In the genomic region with DNA sequence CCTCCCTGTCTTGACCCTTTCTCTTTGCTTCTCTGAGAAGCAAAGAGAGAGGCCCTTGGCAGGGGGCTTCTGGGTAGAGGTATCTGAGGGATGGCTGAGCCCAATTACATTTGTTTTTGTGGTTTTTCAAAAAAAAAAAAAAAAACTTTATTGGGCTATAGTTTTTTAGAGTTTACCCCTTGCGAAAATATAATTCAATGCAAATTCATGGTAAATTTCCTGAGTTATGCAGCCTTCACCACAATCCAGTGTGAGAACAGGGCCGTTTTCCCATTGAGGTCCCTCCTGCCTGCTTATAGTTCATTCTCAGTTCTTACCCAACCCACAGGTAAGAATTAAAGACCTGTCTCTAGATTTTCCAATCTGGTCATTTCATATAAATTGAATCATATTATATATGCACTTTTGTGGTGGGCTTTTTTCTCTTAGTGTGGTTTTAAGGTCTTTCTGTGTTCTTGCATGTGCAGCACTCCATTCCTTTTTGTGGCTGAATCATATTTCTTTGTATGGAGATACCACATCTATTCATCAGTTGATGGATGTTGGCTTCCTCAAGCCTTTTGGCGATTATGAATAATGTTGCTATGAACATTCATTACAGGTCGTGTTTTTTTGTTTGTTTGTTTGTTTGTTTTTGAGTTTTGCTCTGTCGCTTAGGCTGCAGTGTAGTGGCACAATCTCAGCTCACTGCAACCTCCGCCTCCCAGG, we compare ENCODE assay signal across 15 cellular contexts. TPM values are rescaled to one million over a fixed set of nuclear protein-coding genes. Genes with fewer than 3 reads are reported as not detected.
DNase-seq lines count a peak whose midpoint lies in the region; ATAC-seq, FAIRE-seq and TF ChIP-seq lines count a peak whose summit lies in the region.
"Had no signal": no experiment of that assay in that cellular context is flagged by ENCODE, and none has a peak within 500 bp of the region (broad histone marks: within the 10 kb centered on the region; RNA-seq: fewer than 3 reads in every experiment).

No MANE protein-coding gene starts in this region.

- H2AFZ ChIP-seq in endothelial cell of umbilical vein (ENCODE audit: low read depth, low read length) = peak overlapping the region; percentile 23

- no peak for ATAC-seq in psoas muscle
- ATAC-seq: heart right ventricle, mucosa of descending colon had no signal

- intact Hi-C loops in CD14-positive monocyte (cut with micrococcal nuclease) = loop anchor here in 1 of 2 donors (5.0 kb wide), 1 partner anchor 76 kb away; no protein-coding TSS in a partner anchor
- intact Hi-C loops in endothelial cell of umbilical vein (cut with micrococcal nuclease) = no loop called here
- intact Hi-C loops in psoas muscle (cut with DNase I) = no loop called here

- 86 to 88% (median 88%) methylated on average over 6 of the region's 6 CpGs for WGBS in psoas muscle, 3 donors

- no peak for FAIRE-seq in endothelial cell of umbilical vein (lab: Jason Lieb, UNC)
- FAIRE-seq: GM12892 had no signal

- no peak overlapping the region for H3K4me3 Mint-ChIP-seq in CD14-positive monocyte

- H3K36me3 ChIP-seq in SK-N-MC (ENCODE audit: insufficient read depth, low read length) = peaks cover 68% of the 10 kb centered on the region
- no peaks in the 10 kb centered on the region for H3K36me3 ChIP-seq in endothelial cell of umbilical vein (ENCODE audit: control insufficient read depth in 2 of 2, extremely low read depth in 1 of 2, insufficient read depth in 2 of 2, low read length in 2 of 2)
- H3K36me3 ChIP-seq in psoas muscle (ENCODE audit: insufficient read depth in 1 of 2, low read depth in 1 of 2) = peaks cover 0 to 3% of the 10 kb centered on the region in 2 donors

- H3K27ac ChIP-seq in SK-N-MC = peak overlapping the region; percentile 89
- H3K27ac ChIP-seq in endothelial cell of umbilical vein (ENCODE audit: insufficient read depth, low read depth, low read length) = no peak overlapping the region
- no peak overlapping the region for H3K27ac ChIP-seq in psoas muscle
- H3K27ac ChIP-seq: heart right ventricle, WERI-Rb-1 had no signal

- H3K27ac Mint-ChIP-seq in CD14-positive monocyte = peak overlapping the region in 4 of 7 donors; percentile 3 to 42 (median 20)

- peaks cover 0 to 3% (median 0%) of the 10 kb centered on the region in 3 donors for H3K27me3 Mint-ChIP-seq in CD14-positive monocyte (ENCODE audit: low read depth in 3 of 3)

- peak overlapping the region; percentile 71 for H3K4me2 ChIP-seq in endothelial cell of umbilical vein (ENCODE audit: insufficient read depth, low read length)

- peaks cover 29% of the 10 kb centered on the region for H3K79me2 ChIP-seq in endothelial cell of umbilical vein (ENCODE audit: control insufficient read depth, insufficient read depth, low read length)

- H3K4me1 ChIP-seq in endothelial cell of umbilical vein (ENCODE audit: control insufficient read depth, extremely low read depth, insufficient read depth, low read length) = peaks cover 20% of the 10 kb centered on the region
- peaks cover 4% of the 10 kb centered on the region for H3K4me1 ChIP-seq in psoas muscle

- H3K36me3 Mint-ChIP-seq in CD14-positive monocyte = peaks cover 15 to 37% of the 10 kb centered on the region in 2 donors

- H3K4me1 Mint-ChIP-seq in CD14-positive monocyte = peaks cover 23% of the 10 kb centered on the region

- H3K9me1 ChIP-seq in endothelial cell of umbilical vein (replicated peaks; ENCODE audit: control insufficient read depth, extremely low read depth, insufficient read depth, low read length) = no peaks in the 10 kb centered on the region

- BruUV-seq in endothelial cell of umbilical vein (replicated peaks; lab: Mats Ljungman, UMichigan) = no TSS peak

- POLR2A ChIA-PET in endothelial cell of umbilical vein (lab: Charles Lee) = no interaction called here

- TF ChIP-seq CTCF in CD14-positive monocyte (IDR thresholded peaks at IDR 0.05) (no peak), GM12865 (IDR thresholded peaks at IDR 0.05; ENCODE audit: insufficient read depth, low read depth, low read length, missing control alignments) (no peak), endothelial cell of umbilical vein (IDR thresholded peaks at IDR 0.05; ENCODE audit: extremely low read depth in 1 of 2, insufficient read depth in 1 of 2, low read depth in 1 of 2, low read length in 2 of 2) (no peak), psoas muscle (IDR thresholded peaks at IDR 0.05) (no peak)

- H3K9me3 ChIP-seq in SK-N-MC (ENCODE audit: low read depth, low read length) (no peaks in the 10 kb centered on the region), endothelial cell of umbilical vein (replicated peaks; ENCODE audit: control insufficient read depth, insufficient read depth, low read length) (no peaks in the 10 kb centered on the region), psoas muscle (no peaks in the 10 kb centered on the region)
- H3K9me3 ChIP-seq: heart right ventricle, mucosa of descending colon had no signal

- DNase-seq in CD14-positive monocyte (ENCODE audit: low spot score) = no peak
- no peak for DNase-seq in GM12865 (ENCODE audit: low read depth)
- DNase-seq in SK-N-MC (ENCODE audit: low read depth, low spot score) = peak; percentile 64
- DNase-seq in endothelial cell of umbilical vein (ENCODE audit: low read depth, low spot score) = no peak
- DNase-seq in NCI-H774 (lab: John Stamatoyannopoulos, UW) = no peak
- DNase-seq in NCI-H1048 (lab: John Stamatoyannopoulos, UW) = no peak
- DNase-seq in psoas muscle = no peak
- DNase-seq: C1 segment of cervical spinal cord, HCEC 1CT, heart right ventricle, mucosa of descending colon, NCI-H1436 treated with DMSO at 0.1 percent for 48 hours, NCI-H446 treated with DMSO at 0.1 percent for 48 hours, WERI-Rb-1 had no signal

- TF ChIP-seq POLR2A in endothelial cell of umbilical vein (IDR thresholded peaks at IDR 0.05; ENCODE audit: low read depth, low read length) = no peak

- H3K9me3 Mint-ChIP-seq in CD14-positive monocyte = no peaks in the 10 kb centered on the region

- dilution Hi-C loops in endothelial cell of umbilical vein (cut with MboI; ENCODE audit: extremely low pct_ligation_motif_present, low sequenced_read_pairs) = no loop called here

- H3K9ac ChIP-seq in SK-N-MC (ENCODE audit: insufficient read length) = peak overlapping the region; percentile 98
- peak overlapping the region; percentile 6 for H3K9ac ChIP-seq in endothelial cell of umbilical vein (replicated peaks; ENCODE audit: extremely low read depth, insufficient read depth, low read length)

- no peaks in the 10 kb centered on the region for H3K27me3 ChIP-seq in endothelial cell of umbilical vein (ENCODE audit: control insufficient read depth in 2 of 2, insufficient read depth in 2 of 2, low read length in 2 of 2)
- no peaks in the 10 kb centered on the region for H3K27me3 ChIP-seq in psoas muscle (ENCODE audit: insufficient read depth in 3 of 3, low read length in 2 of 3)
- H3K27me3 ChIP-seq: heart right ventricle had no signal

- CTCF ChIA-PET in endothelial cell of umbilical vein (lab: Charles Lee) = no interaction called here

- H3K4me3 ChIP-seq in GM12865 (ENCODE audit: low read depth, low read length) = peak overlapping the region; percentile 35
- peak overlapping the region; percentile 87 for H3K4me3 ChIP-seq in SK-N-MC
- H3K4me3 ChIP-seq in endothelial cell of umbilical vein (replicated peaks in 1 of 3; ENCODE audit: insufficient read depth in 1 of 3, low read depth in 1 of 3, low read length in 3 of 3) = no peak overlapping the region
- H3K4me3 ChIP-seq in psoas muscle = no peak overlapping the region
- H3K4me3 ChIP-seq: heart right ventricle, mucosa of descending colon had no signal

- no peaks in the 10 kb centered on the region for H4K20me1 ChIP-seq in endothelial cell of umbilical vein (replicated peaks; ENCODE audit: control insufficient read depth, extremely low read depth, insufficient read depth, low read length)

TF ChIP-seq in endothelial cell of umbilical vein, 7 proteins besides CTCF, POLR2A, EP300 and RAD21 (continues in another document):
- TF ChIP-seq MYC (IDR thresholded peaks at IDR 0.05; ENCODE audit: low read depth, low read length) (no peak), POLR2AphosphoS5 (IDR thresholded peaks at IDR 0.05; ENCODE audit: insufficient read depth, low read depth, low read length) (no peak)

RNA-seq across cellular contexts. Expression of a gene that starts 2.7 kb away (rescaled TPM):
- under 1 TPM; 0.66 to 0.90 TPM for polyA plus RNA-seq in CD14-positive monocyte
- total RNA-seq in endothelial cell of umbilical vein = 64.6 and 71.2 TPM in 2 replicates
- polyA plus RNA-seq in endothelial cell of umbilical vein = 48.4 and 53.7 TPM in 2 replicates
- 44.8 and 49.6 TPM in 2 replicates for polyA plus RNA-seq in endothelial cell of umbilical vein (2011; cell fraction: cytosol; rRNA removed)
- 58.4 and 64.1 TPM in 2 replicates for polyA plus RNA-seq in endothelial cell of umbilical vein (2011; cell fraction: nucleus; rRNA removed)
- 16.7 and 28.0 TPM in 2 replicates for polyA plus RNA-seq in endothelial cell of umbilical vein (2012)
- polyA minus RNA-seq in endothelial cell of umbilical vein = 73.7 and 81.5 TPM in 2 replicates
- 221 TPM for polyA minus RNA-seq in endothelial cell of umbilical vein (2011; cell fraction: cytosol; rRNA and poly(A)+ RNA removed)
- polyA minus RNA-seq in endothelial cell of umbilical vein (2011; cell fraction: nucleus; rRNA and poly(A)+ RNA removed) = 27.1 and 29.2 TPM in 2 replicates
- total RNA-seq in psoas muscle = 1 to 10 TPM; 4.5 to 6.0 (median 5.3) TPM
- polyA plus RNA-seq in psoas muscle = 1 to 10 TPM; 2.4 to 5.2 (median 4.0) TPM

RNA-seq across cellular contexts. Expression of a gene that starts 10.4 kb away (rescaled TPM):
- 10 to 100 TPM; 20.2 to 23.4 TPM for polyA plus RNA-seq in CD14-positive monocyte
- total RNA-seq in endothelial cell of umbilical vein = 34.3 and 34.6 TPM in 2 replicates
- polyA plus RNA-seq in endothelial cell of umbilical vein = 58.0 and 65.4 TPM in 2 replicates
- polyA plus RNA-seq in endothelial cell of umbilical vein (2011; cell fraction: cytosol; rRNA removed) = 34.5 and 37.5 TPM in 2 replicates
- polyA plus RNA-seq in endothelial cell of umbilical vein (2011; cell fraction: nucleus; rRNA removed) = 42.5 and 45.5 TPM in 2 replicates
- 19.9 and 26.8 TPM in 2 replicates for polyA plus RNA-seq in endothelial cell of umbilical vein (2012)
- polyA minus RNA-seq in endothelial cell of umbilical vein = 30.8 and 38.6 TPM in 2 replicates
- polyA minus RNA-seq in endothelial cell of umbilical vein (2011; cell fraction: cytosol; rRNA and poly(A)+ RNA removed) = 43.3 TPM
- 13.7 and 15.6 TPM in 2 replicates for polyA minus RNA-seq in endothelial cell of umbilical vein (2011; cell fraction: nucleus; rRNA and poly(A)+ RNA removed)
- total RNA-seq in psoas muscle = 10 to 100 TPM; 20.7 to 24.2 (median 22.1) TPM
- polyA plus RNA-seq in psoas muscle = 10 to 100 TPM; 25.3 to 26.7 (median 26.1) TPM

RNA-seq across cellular contexts. Expression of a gene that starts 28.1 kb away (rescaled TPM):
- polyA plus RNA-seq in CD14-positive monocyte (under 1 TPM; 0.33 to 0.43 TPM), endothelial cell of umbilical vein (5.5 and 8.1 TPM in 2 replicates), psoas muscle (1 to 10 TPM; 1.4 to 3.0 (median 2.5) TPM)
- total RNA-seq in endothelial cell of umbilical vein (5.3 and 6.5 TPM in 2 replicates), psoas muscle (1 to 10 TPM; 1.4 to 2.6 (median 1.8) TPM)
- 4.2 and 5.6 TPM in 2 replicates for polyA plus RNA-seq in endothelial cell of umbilical vein (2011; cell fraction: cytosol; rRNA removed)
- 3.3 and 3.7 TPM in 2 replicates for polyA plus RNA-seq in endothelial cell of umbilical vein (2011; cell fraction: nucleus; rRNA removed)
- polyA plus RNA-seq in endothelial cell of umbilical vein (2012) = 4.0 and 5.8 TPM in 2 replicates
- polyA minus RNA-seq in endothelial cell of umbilical vein = 2.1 and 3.8 TPM in 2 replicates
- polyA minus RNA-seq in endothelial cell of umbilical vein (2011; cell fraction: cytosol; rRNA and poly(A)+ RNA removed) = 23.0 TPM
- 0.82 and 1.4 TPM in 2 replicates for polyA minus RNA-seq in endothelial cell of umbilical vein (2011; cell fraction: nucleus; rRNA and poly(A)+ RNA removed)

Comparison
In these comparisons a context has a peak if more than half of its experiments do, and no peak if none do; other contexts are left out.
1. H3K4me3 ChIP-seq: peak in GM12865 (single experiment) and SK-N-MC (single experiment); none in endothelial cell of umbilical vein (0 of 3) and psoas muscle (single experiment).